Comparison of ENCODE assay signal across 21 cellular contexts in the genomic region with DNA sequence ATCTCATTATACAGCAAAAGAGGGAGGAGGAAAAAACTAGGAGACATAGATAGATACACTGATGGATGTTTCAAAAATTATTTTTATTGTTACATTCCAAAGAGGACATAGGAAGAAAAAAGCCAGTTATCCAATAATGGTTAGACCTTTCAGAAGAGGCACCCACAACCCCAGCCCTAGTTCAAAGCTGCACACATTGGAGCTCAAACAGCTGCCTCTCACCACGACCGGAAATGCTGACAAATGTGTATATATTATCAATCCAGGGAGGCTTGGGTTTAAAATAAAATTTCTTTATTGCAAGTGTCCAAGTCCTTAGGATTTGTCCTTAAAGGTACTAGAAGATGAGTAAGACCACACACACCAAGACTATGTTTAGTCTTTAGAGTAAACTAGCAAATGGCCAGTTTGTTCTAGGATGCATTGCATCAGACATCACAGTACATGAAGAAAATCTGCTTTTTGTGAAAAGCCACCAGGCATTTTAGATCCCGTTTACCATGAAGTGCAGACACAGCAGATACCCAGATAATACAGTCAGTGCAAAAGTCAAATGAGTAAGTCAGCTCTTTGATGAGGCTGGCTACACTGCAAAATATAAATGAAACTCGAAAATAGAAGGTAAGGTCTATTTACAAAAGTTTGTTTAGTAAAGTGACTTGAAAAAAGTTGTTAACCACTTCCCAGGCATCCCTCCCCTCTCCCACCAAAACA. TPM values are rescaled to one million over a fixed set of nuclear protein-coding genes. Genes with fewer than 3 reads are reported as not detected.
"Had no signal": no experiment of that assay in that cellular context is flagged by ENCODE, and none has a peak within 500 bp of the region (broad histone marks: within the 10 kb centered on the region; RNA-seq: fewer than 3 reads in every experiment).

No MANE protein-coding gene starts in this region.

- H3K27ac Mint-ChIP-seq: activated CD4-positive, alpha-beta memory T cell treated with anti-CD3 and anti-CD28 coated beads for 36 hours; activated CD4-positive, alpha-beta T cell treated with anti-CD3 and anti-CD28 coated beads for 36 hours; activated CD8-positive, alpha-beta memory T cell treated with anti-CD3 and anti-CD28 coated beads, Interleukin-2, amount 10 ng/mL, durations not matched to agents 7 days and 5 days; stimulated activated naive CD8-positive, alpha-beta T cell treated with anti-CD3 and anti-CD28 coated beads, Interleukin-15, Interleukin-2, amounts not matched to agents 100 ng/mL and 50 ng/mL, for 24 hours; type B pancreatic cell had no signal

- H3K4me3 ChIP-seq: adrenal gland, body of pancreas, colonic mucosa, mucosa of descending colon had no signal

- ATAC-seq: activated CD4-positive, alpha-beta T cell treated with anti-CD3 and anti-CD28 coated beads for 36 hours; activated CD8-positive, alpha-beta memory T cell treated with anti-CD3 and anti-CD28 coated beads, Interleukin-2, amount 10 ng/mL, durations not matched to agents 7 days and 5 days; body of pancreas; esophagus mucosa; left lobe of liver; mucosa of descending colon; naive thymus-derived CD8-positive, alpha-beta T cell; right cardiac atrium had no signal

- H3K36me3 ChIP-seq: colonic mucosa had no signal

- H3K27ac ChIP-seq: adrenal gland, body of pancreas, colonic mucosa had no signal

- H3K9me3 ChIP-seq: adrenal gland, body of pancreas, colonic mucosa, mucosa of descending colon had no signal

- H3K4me1 Mint-ChIP-seq: activated CD4-positive, alpha-beta T cell treated with anti-CD3 and anti-CD28 coated beads for 36 hours had no signal

- FAIRE-seq: endometrium, keratinocyte had no signal

- DNase-seq: activated CD4-positive, alpha-beta memory T cell treated with anti-CD3 and anti-CD28 coated beads for 36 hours; activated CD4-positive, alpha-beta T cell treated with anti-CD3 and anti-CD28 coated beads for 36 hours; activated CD8-positive, alpha-beta memory T cell treated with anti-CD3 and anti-CD28 coated beads, Interleukin-2, amount 10 ng/mL, durations not matched to agents 7 days and 5 days; activated naive CD4-positive, alpha-beta T cell treated with anti-CD3 and anti-CD28 coated beads, Interleukin-2, amount 50 U/mL, for 16 hours; activated T-cell treated with anti-CD3 and anti-CD28 coated beads, Interleukin-2, amount 50 U/mL, for 1 hour; adrenal gland; body of pancreas; central memory CD4-positive, alpha-beta T cell; colonic mucosa; mucosa of descending colon; naive thymus-derived CD8-positive, alpha-beta T cell; right cardiac atrium had no signal

- H3K4me3 Mint-ChIP-seq: activated CD4-positive, alpha-beta memory T cell treated with anti-CD3 and anti-CD28 coated beads for 36 hours; activated CD4-positive, alpha-beta T cell treated with anti-CD3 and anti-CD28 coated beads for 36 hours; activated CD8-positive, alpha-beta memory T cell treated with anti-CD3 and anti-CD28 coated beads, Interleukin-2, amount 10 ng/mL, durations not matched to agents 7 days and 5 days; naive thymus-derived CD8-positive, alpha-beta T cell; stimulated activated naive CD8-positive, alpha-beta T cell treated with anti-CD3 and anti-CD28 coated beads, Interleukin-15, Interleukin-2, amounts not matched to agents 100 ng/mL and 50 ng/mL, for 24 hours; type B pancreatic cell had no signal

- H3K9me3 Mint-ChIP-seq: activated CD4-positive, alpha-beta memory T cell treated with anti-CD3 and anti-CD28 coated beads for 36 hours; naive thymus-derived CD8-positive, alpha-beta T cell; stimulated activated naive CD8-positive, alpha-beta T cell treated with anti-CD3 and anti-CD28 coated beads, Interleukin-15, Interleukin-2, amounts not matched to agents 100 ng/mL and 50 ng/mL, for 24 hours; type B pancreatic cell had no signal

- H3K27me3 Mint-ChIP-seq: activated CD4-positive, alpha-beta memory T cell treated with anti-CD3 and anti-CD28 coated beads for 36 hours; activated CD4-positive, alpha-beta T cell treated with anti-CD3 and anti-CD28 coated beads for 36 hours; stimulated activated naive CD8-positive, alpha-beta T cell treated with anti-CD3 and anti-CD28 coated beads, Interleukin-15, Interleukin-2, amounts not matched to agents 100 ng/mL and 50 ng/mL, for 24 hours; type B pancreatic cell had no signal

- H3K4me1 ChIP-seq: adrenal gland, body of pancreas, colonic mucosa had no signal

- H3K27me3 ChIP-seq: adrenal gland, body of pancreas, colonic mucosa had no signal

RNA-seq across cellular contexts. Expression of a gene that starts 4.6 kb away (rescaled TPM):
- total RNA-seq: activated CD4-positive, alpha-beta memory T cell treated with anti-CD3 and anti-CD28 coated beads for 36 hours; activated CD4-positive, alpha-beta T cell treated with anti-CD3 and anti-CD28 coated beads for 36 hours; activated CD8-positive, alpha-beta memory T cell treated with anti-CD3 and anti-CD28 coated beads, Interleukin-2, amount 10 ng/mL, durations not matched to agents 7 days and 5 days; adrenal gland; body of pancreas; colonic mucosa; esophagus mucosa; left lobe of liver; lung microvascular endothelial cell; mucosa of descending colon; naive thymus-derived CD8-positive, alpha-beta T cell; posterior vena cava; right cardiac atrium; temporal lobe had no signal
- polyA plus RNA-seq: adrenal gland; keratinocyte; naive thymus-derived CD8-positive, alpha-beta T cell; right cardiac atrium had no signal

RNA-seq across cellular contexts. Expression of a gene that starts 14.6 kb away (rescaled TPM):
- total RNA-seq: activated CD4-positive, alpha-beta memory T cell treated with anti-CD3 and anti-CD28 coated beads for 36 hours; activated CD4-positive, alpha-beta T cell treated with anti-CD3 and anti-CD28 coated beads for 36 hours; activated CD8-positive, alpha-beta memory T cell treated with anti-CD3 and anti-CD28 coated beads, Interleukin-2, amount 10 ng/mL, durations not matched to agents 7 days and 5 days; adrenal gland; body of pancreas; colonic mucosa; esophagus mucosa; left lobe of liver; lung microvascular endothelial cell; mucosa of descending colon; naive thymus-derived CD8-positive, alpha-beta T cell; posterior vena cava; right cardiac atrium had no signal
- polyA plus RNA-seq: keratinocyte, right cardiac atrium had no signal
